Comparison of ENCODE assay signal across 8 cellular contexts in the genomic region with DNA sequence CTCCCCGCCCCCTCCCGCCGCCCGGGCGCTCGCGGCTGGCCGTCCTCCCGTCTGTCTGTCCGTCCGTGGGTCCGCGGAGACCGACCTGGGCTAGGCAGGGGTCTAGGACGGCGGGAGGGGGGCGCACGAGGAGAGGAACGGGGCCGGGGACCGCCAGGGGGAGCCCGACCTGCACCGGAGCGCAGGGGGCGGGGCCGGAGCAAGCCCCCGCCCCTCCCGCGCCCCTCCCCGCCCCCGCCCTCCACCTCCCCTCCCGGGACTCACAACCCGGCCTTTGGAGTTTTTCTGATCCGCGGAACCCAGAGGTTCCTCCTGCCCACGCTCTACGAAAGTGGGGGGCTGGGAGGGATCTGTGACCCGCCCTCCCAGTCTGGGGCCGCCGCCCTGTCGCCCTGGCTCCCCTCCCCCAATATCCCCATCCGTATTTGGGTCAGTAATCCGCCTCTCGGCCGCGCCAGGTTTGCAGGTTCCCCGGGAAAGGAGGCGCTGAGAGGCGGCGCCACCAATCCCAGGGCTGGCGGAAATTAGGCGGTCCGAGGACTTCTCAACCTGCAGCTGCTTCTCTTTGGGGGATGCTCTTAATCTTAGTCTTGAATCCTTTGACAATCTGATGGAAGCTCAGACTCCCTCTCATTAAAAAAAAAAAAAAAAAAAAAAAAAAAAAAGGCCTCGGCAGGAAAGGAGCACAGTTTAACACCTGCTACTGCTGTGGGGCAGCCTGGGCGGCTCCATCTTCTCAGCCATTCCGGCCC. TPM values are rescaled to one million over a fixed set of nuclear protein-coding genes. Genes with fewer than 3 reads are reported as not detected.
A peak's percentile ranks its signal among the peaks of the same experiment; 100 is the strongest.
DNase-seq lines count a peak whose midpoint lies in the region; ATAC-seq and TF ChIP-seq lines count a peak whose summit lies in the region.

No MANE protein-coding gene starts in this region.

- H3K79me2 ChIP-seq in OCI-LY1 (ENCODE audit: insufficient read depth, low read length): no peaks in the 10 kb centered on the region

- ATAC-seq in GM21390 (IDR thresholded peaks at IDR 0.05; ENCODE audit: unreplicated experiment): peak; percentile 57

- H4K20me1 ChIP-seq in OCI-LY1 (ENCODE audit: insufficient read depth, low read length): no peaks in the 10 kb centered on the region

- H3K27ac Mint-ChIP-seq in CD4-positive, alpha-beta memory T cell: peak overlapping the region in 6 of 7 donors; percentile 36 to 68 (median 39)
- H3K27ac Mint-ChIP-seq in activated T-helper 1 cell treated with anti-CD3 and anti-CD28 coated beads, Interleukin-12 subunit alpha, Interleukin-12 subunit beta, Interleukin-2, Interleukin-4 antibody, amounts not matched to agents 30 ng/mL and 10 ng/mL and 1 ng/mL, durations not matched to agents 14 hours and 24 hours and 36 hours: peak overlapping the region; percentile 71
- H3K27ac Mint-ChIP-seq in neural crest cell (ENCODE audit: unreplicated experiment): no peak overlapping the region

- peak overlapping the region; percentile 17 to 54 for H3K4me3 ChIP-seq in CD4-positive, alpha-beta memory T cell (ENCODE audit: low read length in 2 of 2)
- peak overlapping the region; percentile 70 for H3K4me3 ChIP-seq in OCI-LY1 (ENCODE audit: low read depth, low read length, poor library complexity, severe bottlenecking)
- peak overlapping the region; percentile 47 for H3K4me3 ChIP-seq in fibroblast of villous mesenchyme (ENCODE audit: low read depth, low read length)
- peak overlapping the region; percentile 51 to 62 (median 60) for H3K4me3 ChIP-seq in stomach

- peak; percentile 30; the same call in 1 of the 2 replicates for TF ChIP-seq RAD21 in Ishikawa (IDR thresholded peaks at IDR 0.05; ENCODE audit: low read depth)

- H3K4me1 Mint-ChIP-seq in CD4-positive, alpha-beta memory T cell: peaks cover 0 to 8% (median 3%) of the 10 kb centered on the region in 4 donors
- H3K4me1 Mint-ChIP-seq in activated T-helper 1 cell treated with anti-CD3 and anti-CD28 coated beads, Interleukin-12 subunit alpha, Interleukin-12 subunit beta, Interleukin-2, Interleukin-4 antibody, amounts not matched to agents 30 ng/mL and 10 ng/mL and 1 ng/mL, durations not matched to agents 14 hours and 24 hours and 36 hours (ENCODE audit: low read depth): no peaks in the 10 kb centered on the region
- peaks cover 5% of the 10 kb centered on the region for H3K4me1 Mint-ChIP-seq in neural crest cell

- H3K36me3 ChIP-seq in CD4-positive, alpha-beta memory T cell (ENCODE audit: insufficient read depth, low read length): no peaks in the 10 kb centered on the region
- H3K36me3 ChIP-seq in OCI-LY1 (ENCODE audit: insufficient read depth, low read length) (0 out of 2 replicates have a peak, but pooled peaks cover 6% of the 10 kb centered on the region), stomach (no peaks in the 10 kb centered on the region)

- 2 to 8% (median 2%) methylated on average over 19 to 56 of the region's 56 CpGs for WGBS in stomach, 5 donors

- POLR2A ChIA-PET in CD4-positive, alpha-beta memory T cell (lab: Charles Lee; ENCODE audit: partially characterized antibody): no interaction called here

- H3K4me3 Mint-ChIP-seq in CD4-positive, alpha-beta memory T cell: peak overlapping the region; percentile 77 to 90 (median 84)
- H3K4me3 Mint-ChIP-seq in activated T-helper 1 cell treated with anti-CD3 and anti-CD28 coated beads, Interleukin-12 subunit alpha, Interleukin-12 subunit beta, Interleukin-2, Interleukin-4 antibody, amounts not matched to agents 30 ng/mL and 10 ng/mL and 1 ng/mL, durations not matched to agents 14 hours and 24 hours and 36 hours: peak overlapping the region; percentile 78
- peak overlapping the region; percentile 84 for H3K4me3 Mint-ChIP-seq in neural crest cell

- CTCF ChIA-PET in CD4-positive, alpha-beta memory T cell (lab: Charles Lee; ENCODE audit: partially characterized antibody): interaction anchor here (0.6 to 3.4 kb wide), 15 partner anchors 23 to 569 kb away, joined by 3 to 15 read pairs (median 4); no protein-coding TSS in a partner anchor

- TF ChIP-seq CTCF in OCI-LY1 (IDR thresholded peaks at IDR 0.05; ENCODE audit: low read length) (peak; percentile 37), fibroblast of villous mesenchyme (IDR thresholded peaks at IDR 0.05; ENCODE audit: insufficient read depth, low read depth, low read length) (peak; percentile 46), neural crest cell (conservative IDR thresholded peaks at IDR 0.05) (peak; percentile 87), stomach (IDR thresholded peaks at IDR 0.05) (peak in 5 of 7 experiments; percentile 21 to 87 (median 64))

- peak overlapping the region; percentile 71 for H3K9ac ChIP-seq in OCI-LY1 (ENCODE audit: low read length)

- H3K9me3 ChIP-seq in CD4-positive, alpha-beta memory T cell (ENCODE audit: control insufficient read depth in 1 of 2, low read length in 2 of 2): no peaks in the 10 kb centered on the region
- H3K9me3 ChIP-seq in OCI-LY1 (ENCODE audit: low read length): no peaks in the 10 kb centered on the region
- H3K9me3 ChIP-seq in stomach: no peaks in the 10 kb centered on the region

- no peaks in the 10 kb centered on the region for H3K9me2 ChIP-seq in OCI-LY1 (ENCODE audit: low read depth, low read length)

- no peaks in the 10 kb centered on the region for H3K36me3 Mint-ChIP-seq in CD4-positive, alpha-beta memory T cell
- H3K36me3 Mint-ChIP-seq in activated T-helper 1 cell treated with anti-CD3 and anti-CD28 coated beads, Interleukin-12 subunit alpha, Interleukin-12 subunit beta, Interleukin-2, Interleukin-4 antibody, amounts not matched to agents 30 ng/mL and 10 ng/mL and 1 ng/mL, durations not matched to agents 14 hours and 24 hours and 36 hours (ENCODE audit: low read depth): no peaks in the 10 kb centered on the region
- H3K36me3 Mint-ChIP-seq in neural crest cell (ENCODE audit: low read depth): no peaks in the 10 kb centered on the region

- H3K4me1 ChIP-seq in CD4-positive, alpha-beta memory T cell (ENCODE audit: insufficient read depth, low read length): peaks cover 5% of the 10 kb centered on the region
- H3K4me1 ChIP-seq in OCI-LY1 (ENCODE audit: insufficient read depth, low read length, severe bottlenecking) (peaks cover 48% of the 10 kb centered on the region), stomach (peaks cover 4 to 38% (median 18%) of the 10 kb centered on the region in 4 donors)

- no peaks in the 10 kb centered on the region for H3K27me3 ChIP-seq in CD4-positive, alpha-beta memory T cell (ENCODE audit: insufficient read depth, low read length)
- H3K27me3 ChIP-seq in OCI-LY1 (ENCODE audit: insufficient read depth, low read length): no peaks in the 10 kb centered on the region
- H3K27me3 ChIP-seq in stomach: peaks cover 0 to 15% (median 0%) of the 10 kb centered on the region in 3 donors

- H3K27ac ChIP-seq in CD4-positive, alpha-beta memory T cell (ENCODE audit: low read depth, low read length): no peak overlapping the region
- H3K27ac ChIP-seq in OCI-LY1 (ENCODE audit: low read depth, low read length, poor library complexity, severe bottlenecking): peak overlapping the region; percentile 76
- H3K27ac ChIP-seq in stomach: peak overlapping the region; percentile 75 to 92 (median 78)

- H3K9me3 Mint-ChIP-seq in CD4-positive, alpha-beta memory T cell: no peaks in the 10 kb centered on the region
- no peaks in the 10 kb centered on the region for H3K9me3 Mint-ChIP-seq in activated T-helper 1 cell treated with anti-CD3 and anti-CD28 coated beads, Interleukin-12 subunit alpha, Interleukin-12 subunit beta, Interleukin-2, Interleukin-4 antibody, amounts not matched to agents 30 ng/mL and 10 ng/mL and 1 ng/mL, durations not matched to agents 14 hours and 24 hours and 36 hours
- no peaks in the 10 kb centered on the region for H3K9me3 Mint-ChIP-seq in neural crest cell

- no peak for TF ChIP-seq POLR2A in stomach (IDR thresholded peaks at IDR 0.05)

- TF ChIP-seq EP300 in Ishikawa (IDR thresholded peaks at IDR 0.05; ENCODE audit: borderline replicate concordance) (0 out of 2 replicates have a peak, but pooled peaks have one; percentile 21), stomach (IDR thresholded peaks at IDR 0.05) (no peak)

- H3F3A ChIP-seq in OCI-LY1 (ENCODE audit: insufficient read depth, low read length): no peaks in the 10 kb centered on the region

- intact Hi-C loops in CD4-positive, alpha-beta memory T cell (cut with micrococcal nuclease): loop anchor here (1.0 to 10.0 kb wide), 5 partner anchors 37 to 585 kb away; a partner anchor contains a TSS
- intact Hi-C loops in activated T-helper 1 cell treated with anti-CD3 and anti-CD28 coated beads, Interleukin-12 subunit alpha, Interleukin-12 subunit beta, Interleukin-2, Interleukin-4 antibody, amounts not matched to agents 30 ng/mL and 10 ng/mL and 1 ng/mL, durations not matched to agents 14 hours and 24 hours and 36 hours (cut with micrococcal nuclease): loop anchor here (1.0 to 5.0 kb wide), 4 partner anchors 36 to 623 kb away; a partner anchor contains a TSS
- intact Hi-C loops in stomach (cut with DNase I; ENCODE audit: low total_unique reads): no loop called here

- DNase-seq in CD4-positive, alpha-beta memory T cell: peak; percentile 76 to 82 (median 77)
- DNase-seq in activated T-helper 1 cell treated with anti-CD3 and anti-CD28 coated beads, Interleukin-12 subunit alpha, Interleukin-12 subunit beta, Interleukin-2, Interleukin-4 antibody, amounts not matched to agents 30 ng/mL and 10 ng/mL and 1 ng/mL, durations not matched to agents 14 hours and 24 hours and 36 hours (ENCODE audit: low spot score): peak; percentile 65
- DNase-seq in fibroblast of villous mesenchyme (ENCODE audit: low read depth) (peak; percentile 16), neural crest cell (ENCODE audit: low read depth, low spot score) (peak; percentile 78), stomach (peak; percentile 90)

- H2AFZ ChIP-seq in OCI-LY1 (ENCODE audit: low read length): no peak overlapping the region

- peak overlapping the region; percentile 84 for H3K4me2 ChIP-seq in OCI-LY1 (ENCODE audit: low read length)

- H3K27me3 Mint-ChIP-seq in CD4-positive, alpha-beta memory T cell: peaks cover 0 to 2% of the 10 kb centered on the region in 2 donors
- peaks cover 26% of the 10 kb centered on the region for H3K27me3 Mint-ChIP-seq in activated T-helper 1 cell treated with anti-CD3 and anti-CD28 coated beads, Interleukin-12 subunit alpha, Interleukin-12 subunit beta, Interleukin-2, Interleukin-4 antibody, amounts not matched to agents 30 ng/mL and 10 ng/mL and 1 ng/mL, durations not matched to agents 14 hours and 24 hours and 36 hours (ENCODE audit: insufficient read depth)
- peaks cover 13% of the 10 kb centered on the region for H3K27me3 Mint-ChIP-seq in neural crest cell (ENCODE audit: low read depth)

RNA-seq across cellular contexts. Expression of a gene that starts 0.9 kb away (rescaled TPM):
- not detected for total RNA-seq in CD4-positive, alpha-beta memory T cell
- under 1 TPM in 1 of 2 donors, not detected in 1; 0.24 TPM for polyA plus RNA-seq in CD4-positive, alpha-beta memory T cell
- total RNA-seq in activated T-helper 1 cell treated with anti-CD3 and anti-CD28 coated beads, Interleukin-12 subunit alpha, Interleukin-12 subunit beta, Interleukin-2, Interleukin-4 antibody, amounts not matched to agents 30 ng/mL and 10 ng/mL and 1 ng/mL, durations not matched to agents 14 hours and 24 hours and 36 hours: 1.4 and 1.6 TPM in 2 replicates
- total RNA-seq in fibroblast of villous mesenchyme (not detected in 2 replicates), neural crest cell (2.3 TPM in 2 replicates), stomach (10 to 100 TPM in 1 of 5 donors, 1 to 10 TPM in 3, not detected in 1; 1.5 to 22.9 (median 4.7) TPM)
- polyA plus RNA-seq in stomach: 10 to 100 TPM in 1 of 3 donors, 1 to 10 TPM in 2; 7.2 to 14.2 (median 7.7) TPM

RNA-seq across cellular contexts. Expression of a gene that starts 37.8 kb away (rescaled TPM):
- 1 to 10 TPM; 3.1 to 3.4 TPM for total RNA-seq in CD4-positive, alpha-beta memory T cell
- polyA plus RNA-seq in CD4-positive, alpha-beta memory T cell: under 1 TPM in 1 of 2 donors, not detected in 1; 0.30 TPM
- total RNA-seq in activated T-helper 1 cell treated with anti-CD3 and anti-CD28 coated beads, Interleukin-12 subunit alpha, Interleukin-12 subunit beta, Interleukin-2, Interleukin-4 antibody, amounts not matched to agents 30 ng/mL and 10 ng/mL and 1 ng/mL, durations not matched to agents 14 hours and 24 hours and 36 hours: 8.2 and 8.6 TPM in 2 replicates
- total RNA-seq in fibroblast of villous mesenchyme: 14.7 and 16.8 TPM in 2 replicates
- 18.8 and 20.9 TPM in 2 replicates for total RNA-seq in neural crest cell
- total RNA-seq in stomach: 10 to 100 TPM in 1 of 5 donors, 1 to 10 TPM in 3, under 1 TPM in 1; under 0.01 to 13.6 (median 4.2) TPM
- polyA plus RNA-seq in stomach: under 1 TPM in 2 of 3 donors, not detected in 1; 0.25 to 0.37 TPM

Comparison
In these comparisons a context has a peak if more than half of its experiments do, and no peak if none do; other contexts are left out.
1. DNase-seq: peak in every context shown above with its lines; median percentile 90 in stomach; 78 in neural crest cell; 77 in CD4-positive, alpha-beta memory T cell; 65 in activated T-helper 1 cell treated with anti-CD3 and anti-CD28 coated beads, Interleukin-12 subunit alpha, Interleukin-12 subunit beta, Interleukin-2, Interleukin-4 antibody, amounts not matched to agents 30 ng/mL and 10 ng/mL and 1 ng/mL, durations not matched to agents 14 hours and 24 hours and 36 hours; 16 in fibroblast of villous mesenchyme.
2. CTCF ChIP-seq: peak in every context shown above with its lines; median percentile 87 in neural crest cell; 64 in stomach; 46 in fibroblast of villous mesenchyme; 37 in OCI-LY1.